ENCODE assay signal across 8 cellular contexts in the genomic region with DNA sequence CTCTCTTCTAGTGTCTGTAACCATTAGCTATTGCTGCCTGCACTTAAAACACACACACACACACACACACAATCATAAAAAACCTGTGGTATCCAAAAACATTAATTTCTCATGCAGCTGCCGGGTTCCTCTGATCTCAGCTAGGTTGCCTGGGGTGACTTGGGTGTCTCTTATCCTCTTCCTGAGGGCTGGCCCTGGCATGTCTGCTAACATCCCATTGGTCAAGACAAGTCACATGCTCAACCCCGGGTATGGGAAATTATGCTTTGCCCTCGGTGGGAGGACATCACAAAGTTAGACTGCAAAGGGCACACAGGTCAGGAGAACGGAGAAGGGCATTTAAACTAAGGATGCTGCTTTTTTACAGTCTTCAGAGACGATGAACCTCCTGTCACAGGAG. TPM values are rescaled to one million over a fixed set of nuclear protein-coding genes. Genes with fewer than 3 reads are reported as not detected.
DNase-seq lines count a peak whose midpoint lies in the region; ATAC-seq, FAIRE-seq and TF ChIP-seq lines count a peak whose summit lies in the region.

No MANE protein-coding gene starts in this region.

- POLR2A ChIA-PET in endothelial cell of umbilical vein (lab: Charles Lee), result no interaction called here

- H3K36me3 ChIP-seq in SU-DHL-6 (ENCODE audit: low read length) (no peaks in the 10 kb centered on the region), endothelial cell of umbilical vein (ENCODE audit: control insufficient read depth in 2 of 2, extremely low read depth in 1 of 2, insufficient read depth in 2 of 2, low read length in 2 of 2) (no peaks in the 10 kb centered on the region)

- no peaks in the 10 kb centered on the region for H3K9me1 ChIP-seq in endothelial cell of umbilical vein (replicated peaks; ENCODE audit: control insufficient read depth, extremely low read depth, insufficient read depth, low read length)

- no peaks in the 10 kb centered on the region for H3K4me1 ChIP-seq in endothelial cell of umbilical vein (ENCODE audit: control insufficient read depth, extremely low read depth, insufficient read depth, low read length)

- dilution Hi-C loops in endothelial cell of umbilical vein (cut with MboI; ENCODE audit: extremely low pct_ligation_motif_present, low sequenced_read_pairs), result no loop called here

- H3K9me3 ChIP-seq in SU-DHL-6 (ENCODE audit: insufficient read depth, low read length) (0 out of 2 replicates have a peak, but pooled peaks cover 5% of the 10 kb centered on the region), endothelial cell of umbilical vein (replicated peaks; ENCODE audit: control insufficient read depth, insufficient read depth, low read length) (no peaks in the 10 kb centered on the region)

- intact Hi-C loops in endothelial cell of umbilical vein (cut with micrococcal nuclease), result loop anchor here (5.0 kb wide), 1 partner anchor 60 kb away; no protein-coding TSS in a partner anchor

- no peaks in the 10 kb centered on the region for H3K79me2 ChIP-seq in SU-DHL-6 (ENCODE audit: insufficient read depth, low read length)
- no peaks in the 10 kb centered on the region for H3K79me2 ChIP-seq in endothelial cell of umbilical vein (ENCODE audit: control insufficient read depth, insufficient read depth, low read length)

- H3F3A ChIP-seq in SU-DHL-6 (ENCODE audit: insufficient read depth), result no peaks in the 10 kb centered on the region

- peak; percentile 37 for DNase-seq in ELF-1 (ENCODE audit: low read depth, low spot score)
- peak; percentile 15 for DNase-seq in HS-27A (ENCODE audit: low read depth)
- DNase-seq in endothelial cell of umbilical vein (ENCODE audit: low read depth, low spot score), result peak; percentile 14
- peak; percentile 34 for DNase-seq in stimulated activated naive CD8-positive, alpha-beta T cell treated with anti-CD3 and anti-CD28 coated beads, Interleukin-15, Interleukin-2, amounts not matched to agents 100 U/mL and 50 U/mL, for 24 hours
- no peak for DNase-seq in Kasumi-1 (lab: John Stamatoyannopoulos, UW)

- peak; percentile 63 for FAIRE-seq in endothelial cell of umbilical vein (lab: Jason Lieb, UNC)

- H4K20me1 ChIP-seq in SU-DHL-6 (ENCODE audit: low read depth, low read length) (no peaks in the 10 kb centered on the region), endothelial cell of umbilical vein (replicated peaks; ENCODE audit: control insufficient read depth, extremely low read depth, insufficient read depth, low read length) (no peaks in the 10 kb centered on the region)

- no peaks in the 10 kb centered on the region for H3K27me3 ChIP-seq in SU-DHL-6 (ENCODE audit: low read length)
- H3K27me3 ChIP-seq in endothelial cell of umbilical vein (ENCODE audit: control insufficient read depth in 2 of 2, insufficient read depth in 2 of 2, low read length in 2 of 2), result no peaks in the 10 kb centered on the region

- peak overlapping the region; percentile 75 for H3K4me2 ChIP-seq in SU-DHL-6 (ENCODE audit: low read depth, low read length, poor library complexity, severe bottlenecking)
- H3K4me2 ChIP-seq in endothelial cell of umbilical vein (ENCODE audit: insufficient read depth, low read length), result no peak overlapping the region

- ATAC-seq in stimulated activated naive CD8-positive, alpha-beta T cell treated with anti-CD3 and anti-CD28 coated beads, Interleukin-15, Interleukin-2, amounts not matched to agents 100 U/mL and 50 U/mL, for 24 hours, result peak; percentile 68
- ATAC-seq in GM21423 (IDR thresholded peaks at IDR 0.05; ENCODE audit: unreplicated experiment), result no peak
- no peak for ATAC-seq in HG03135 (IDR thresholded peaks at IDR 0.05; ENCODE audit: unreplicated experiment)

- peak overlapping the region; percentile 45 for H3K4me3 ChIP-seq in SU-DHL-6 (ENCODE audit: insufficient read depth, low read length, poor library complexity, severe bottlenecking)
- H3K4me3 ChIP-seq in endothelial cell of umbilical vein (replicated peaks in 1 of 3; ENCODE audit: insufficient read depth in 1 of 3, low read depth in 1 of 3, low read length in 3 of 3), result no peak overlapping the region

- H3K9me2 ChIP-seq in SU-DHL-6 (replicated peaks; ENCODE audit: insufficient read depth, low read length), result no peaks in the 10 kb centered on the region

- CTCF ChIA-PET in endothelial cell of umbilical vein (lab: Charles Lee), result interaction anchor here (3.2 to 7.3 kb wide), 4 partner anchors 181 to 350 kb away, joined by 29 to 252 read pairs (median 116); no protein-coding TSS in a partner anchor

- BruUV-seq in endothelial cell of umbilical vein (replicated peaks; lab: Mats Ljungman, UMichigan), result no TSS peak

- no peak for TF ChIP-seq POLR2A in endothelial cell of umbilical vein (IDR thresholded peaks at IDR 0.05; ENCODE audit: low read depth, low read length)

- peak overlapping the region; percentile 94 for H2AFZ ChIP-seq in SU-DHL-6 (ENCODE audit: low read depth, low read length, severe bottlenecking)
- H2AFZ ChIP-seq in endothelial cell of umbilical vein (ENCODE audit: low read depth, low read length), result no peak overlapping the region

- H3K27ac ChIP-seq in SU-DHL-6 (ENCODE audit: low read depth, low read length) (peak overlapping the region; percentile 20; the same call in 1 of the 2 replicates), endothelial cell of umbilical vein (ENCODE audit: insufficient read depth, low read depth, low read length) (no peak overlapping the region)

- TF ChIP-seq CTCF in SU-DHL-6 (IDR thresholded peaks at IDR 0.05; ENCODE audit: insufficient read depth, low read length, poor library complexity, severe bottlenecking) (no peak), endothelial cell of umbilical vein (IDR thresholded peaks at IDR 0.05; ENCODE audit: extremely low read depth in 1 of 2, insufficient read depth in 1 of 2, low read depth in 1 of 2, low read length in 2 of 2) (no peak)

- peak overlapping the region; percentile 51 for H3K9ac ChIP-seq in SU-DHL-6 (ENCODE audit: low read length)
- no peak overlapping the region for H3K9ac ChIP-seq in endothelial cell of umbilical vein (replicated peaks; ENCODE audit: extremely low read depth, insufficient read depth, low read length)

TF ChIP-seq in endothelial cell of umbilical vein, 7 proteins besides CTCF, POLR2A, EP300 and RAD21:
- TF ChIP-seq JUN (IDR thresholded peaks at IDR 0.05; ENCODE audit: borderline replicate concordance, insufficient read depth, insufficient read length, low read depth) (no peak), EZH2 (IDR thresholded peaks at IDR 0.05; ENCODE audit: borderline replicate concordance, low read depth, low read length, severe bottlenecking) (no peak), MYC (IDR thresholded peaks at IDR 0.05; ENCODE audit: low read depth, low read length) (no peak)
- TF ChIP-seq, protein P1, sequence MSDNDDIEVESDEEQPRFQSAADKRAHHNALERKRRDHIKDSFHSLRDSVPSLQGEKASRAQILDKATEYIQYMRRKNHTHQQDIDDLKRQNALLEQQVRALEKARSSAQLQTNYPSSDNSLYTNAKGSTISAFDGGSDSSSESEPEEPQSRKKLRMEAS (IDR thresholded peaks at IDR 0.05; ENCODE audit: insufficient read depth, insufficient read length), result no peak

RNA-seq across cellular contexts. Expression of gene TRPV4, which starts 55.7 kb away (rescaled TPM):
- total RNA-seq in endothelial cell of umbilical vein, result 8.8 and 12.3 TPM in 2 replicates
- 22.3 and 24.5 TPM in 2 replicates for polyA plus RNA-seq in endothelial cell of umbilical vein
- polyA plus RNA-seq in endothelial cell of umbilical vein (2011; cell fraction: cytosol; rRNA removed), result 11.3 and 12.3 TPM in 2 replicates
- 19.9 and 23.7 TPM in 2 replicates for polyA plus RNA-seq in endothelial cell of umbilical vein (2011; cell fraction: nucleus; rRNA removed)
- 12.3 and 17.2 TPM in 2 replicates for polyA plus RNA-seq in endothelial cell of umbilical vein (2012)
- 22.6 and 29.3 TPM in 2 replicates for polyA minus RNA-seq in endothelial cell of umbilical vein
- not detected for polyA minus RNA-seq in endothelial cell of umbilical vein (2011; cell fraction: cytosol; rRNA and poly(A)+ RNA removed)
- 13.3 and 16.9 TPM in 2 replicates for polyA minus RNA-seq in endothelial cell of umbilical vein (2011; cell fraction: nucleus; rRNA and poly(A)+ RNA removed)

Comparison
In these comparisons a context has a peak if more than half of its experiments do, and no peak if none do; other contexts are left out.
1. DNase-seq: peak in ELF-1 (single experiment), HS-27A (single experiment), endothelial cell of umbilical vein (single experiment) and stimulated activated naive CD8-positive, alpha-beta T cell treated with anti-CD3 and anti-CD28 coated beads, Interleukin-15, Interleukin-2, amounts not matched to agents 100 U/mL and 50 U/mL, for 24 hours (single experiment); none in Kasumi-1 (0 of 2).